In the genomic region with DNA sequence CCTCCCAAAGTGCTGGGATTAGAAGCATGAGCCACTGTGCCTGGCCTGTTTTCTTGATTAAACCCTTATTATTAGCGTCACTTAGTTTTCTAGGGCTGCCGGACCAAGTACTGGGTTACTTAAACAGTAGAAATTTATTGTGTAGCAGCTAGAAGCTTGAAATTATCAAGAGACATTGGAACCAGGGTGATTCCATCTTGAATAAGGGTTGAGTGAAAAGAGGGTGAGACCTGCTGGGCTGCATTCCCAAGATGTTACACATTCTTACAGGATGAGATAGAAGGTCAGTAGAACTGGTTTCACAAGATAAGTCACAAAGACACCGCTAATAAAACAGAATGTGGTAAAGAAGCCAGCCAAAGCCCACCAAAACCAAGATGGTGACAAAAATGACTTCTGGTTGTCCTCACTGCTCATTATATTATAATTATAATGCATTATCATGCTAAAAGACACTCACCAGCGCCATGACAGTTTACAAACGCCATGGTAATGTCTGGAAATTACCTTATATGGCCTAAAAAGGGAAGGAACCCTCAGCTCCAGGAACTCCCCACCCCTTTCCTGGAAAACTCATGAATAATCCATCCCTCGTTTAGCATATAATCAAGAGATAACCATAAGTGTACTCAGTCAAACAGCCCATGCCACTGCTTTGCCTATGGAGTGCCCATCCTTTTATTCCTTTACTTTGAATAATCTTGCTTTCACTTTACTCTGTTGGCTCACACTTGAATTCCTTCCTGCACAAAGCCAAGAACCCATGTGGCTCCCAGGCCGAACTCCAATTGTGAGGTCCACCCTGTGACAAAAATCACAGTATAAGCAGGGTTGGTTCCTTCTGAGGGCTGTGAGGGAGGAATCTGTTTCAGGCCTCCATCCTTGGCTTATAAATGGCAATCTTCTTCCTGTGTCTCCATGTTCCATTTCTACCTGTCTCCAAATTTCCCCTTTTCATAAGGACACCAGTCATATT, we compare ENCODE assay signal across 1 cellular context.
A peak's percentile ranks its signal among the peaks of the same experiment; 100 is the strongest.
TF ChIP-seq lines count a peak whose summit lies in the region.

No MANE protein-coding gene starts in this region.

TF ChIP-seq in H1, 55 proteins besides CTCF, POLR2A, EP300 and RAD21 (continued from another document):
- TF ChIP-seq RXRA (IDR thresholded peaks at IDR 0.05; ENCODE audit: insufficient read depth, low read depth, low read length), result no peak
- no peak for TF ChIP-seq GABPA (IDR thresholded peaks at IDR 0.05; ENCODE audit: borderline replicate concordance, insufficient read depth, low read length)
- TF ChIP-seq EGR1 (IDR thresholded peaks at IDR 0.05; ENCODE audit: borderline replicate concordance, low read depth, low read length), result no peak
- TF ChIP-seq CHD1 (IDR thresholded peaks at IDR 0.05; ENCODE audit: low read depth, low read length), result no peak
- no peak for TF ChIP-seq HDAC6 (IDR thresholded peaks at IDR 0.05; ENCODE audit: low read depth, low read length)
- TF ChIP-seq CTBP2 (IDR thresholded peaks at IDR 0.05; ENCODE audit: borderline replicate concordance, insufficient read depth, insufficient read length, low read length), result no peak
- TF ChIP-seq E2F6 (IDR thresholded peaks at IDR 0.05), result peak; percentile 45; the same call in 1 of the 2 replicates
- TF ChIP-seq POLR2AphosphoS5 (IDR thresholded peaks at IDR 0.05; ENCODE audit: low read depth, low read length), result no peak; the same call in 1 of the 2 replicates
- no peak for TF ChIP-seq CREB1 (IDR thresholded peaks at IDR 0.05)
- no peak for TF ChIP-seq BACH1 (IDR thresholded peaks at IDR 0.05; ENCODE audit: low read length)
- no peak for TF ChIP-seq SP4 (IDR thresholded peaks at IDR 0.05; ENCODE audit: low read length)
- no peak for TF ChIP-seq TCF12 (IDR thresholded peaks at IDR 0.05; ENCODE audit: low read depth, low read length)
- TF ChIP-seq CBX8 (IDR thresholded peaks at IDR 0.05; ENCODE audit: borderline replicate concordance, low read depth, low read length), result no peak
- peak; percentile 89 for TF ChIP-seq ASH2L (IDR thresholded peaks at IDR 0.05; ENCODE audit: low read length)
- no peak for TF ChIP-seq SUZ12 (IDR thresholded peaks at IDR 0.05; ENCODE audit: low read length)
- TF ChIP-seq BCL11A (IDR thresholded peaks at IDR 0.05; ENCODE audit: low read depth in 2 of 2, low read length in 2 of 2), result no peak
- 0 out of 2 replicates have a peak, but pooled peaks have one; percentile 50 for TF ChIP-seq YY1 (IDR thresholded peaks at IDR 0.05; ENCODE audit: low read depth, low read length)
- TF ChIP-seq CHD7 (IDR thresholded peaks at IDR 0.05; ENCODE audit: insufficient replicate concordance, low read length), result no peak
- no peak for TF ChIP-seq CBX5 (IDR thresholded peaks at IDR 0.05; ENCODE audit: low read depth, low read length)
- peak; percentile 91 for TF ChIP-seq SRF (IDR thresholded peaks at IDR 0.05; ENCODE audit: low read depth, low read length)
- no peak for TF ChIP-seq KDM4A (IDR thresholded peaks at IDR 0.05; ENCODE audit: low read depth, low read length, severe bottlenecking)
- no peak for TF ChIP-seq HDAC2 (IDR thresholded peaks at IDR 0.05; ENCODE audit: borderline replicate concordance in 1 of 2, low read depth in 2 of 2, low read length in 2 of 2)
- no peak for TF ChIP-seq PHF8 (conservative IDR thresholded peaks at IDR 0.05; ENCODE audit: low read depth, low read length)
- no peak for TF ChIP-seq TAF1 (IDR thresholded peaks at IDR 0.05; ENCODE audit: low read depth, low read length)
- peak; percentile 99 for TF ChIP-seq JUN (IDR thresholded peaks at IDR 0.05; ENCODE audit: low read depth, low read length)
- no peak for TF ChIP-seq RFX5 (IDR thresholded peaks at IDR 0.05; ENCODE audit: borderline replicate concordance, low read depth, low read length)
- no peak for TF ChIP-seq KDM5A (IDR thresholded peaks at IDR 0.05; ENCODE audit: low read length)
- peak; percentile 98 for TF ChIP-seq TEAD4 (IDR thresholded peaks at IDR 0.05; ENCODE audit: low read depth, low read length)
- TF ChIP-seq RBBP5 (IDR thresholded peaks at IDR 0.05; ENCODE audit: borderline replicate concordance, low read depth, low read length), result peak; percentile 82; the same call in 1 of the 2 replicates
- TF ChIP-seq, protein P1, sequence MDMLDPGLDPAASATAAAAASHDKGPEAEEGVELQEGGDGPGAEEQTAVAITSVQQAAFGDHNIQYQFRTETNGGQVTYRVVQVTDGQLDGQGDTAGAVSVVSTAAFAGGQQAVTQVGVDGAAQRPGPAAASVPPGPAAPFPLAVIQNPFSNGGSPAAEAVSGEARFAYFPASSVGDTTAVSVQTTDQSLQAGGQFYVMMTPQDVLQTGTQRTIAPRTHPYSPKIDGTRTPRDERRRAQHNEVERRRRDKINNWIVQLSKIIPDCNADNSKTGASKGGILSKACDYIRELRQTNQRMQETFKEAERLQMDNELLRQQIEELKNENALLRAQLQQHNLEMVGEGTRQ (IDR thresholded peaks at IDR 0.05; ENCODE audit: low read length), result no peak
- TF ChIP-seq SP2 (IDR thresholded peaks at IDR 0.05; ENCODE audit: low read length), result no peak
- peak; percentile 31; the same call in 1 of the 2 replicates for TF ChIP-seq MAX (IDR thresholded peaks at IDR 0.05)
- no peak for TF ChIP-seq ZNF274 (IDR thresholded peaks at IDR 0.05; ENCODE audit: borderline replicate concordance, extremely low read depth, low read length)
- TF ChIP-seq ATF2 (IDR thresholded peaks at IDR 0.05; ENCODE audit: low read length), result peak; percentile 90
- peak; percentile 94 for TF ChIP-seq SP1 (IDR thresholded peaks at IDR 0.05; ENCODE audit: low read depth, low read length)
- TF ChIP-seq CEBPB (IDR thresholded peaks at IDR 0.05; ENCODE audit: low read depth, low read length), result no peak
- peak; percentile 92 for TF ChIP-seq JUND (IDR thresholded peaks at IDR 0.05; ENCODE audit: low read length)
- no peak for TF ChIP-seq SIRT6 (IDR thresholded peaks at IDR 0.05; ENCODE audit: low read length)
- 0 out of 2 replicates have a peak, but pooled peaks have one; percentile 6 for TF ChIP-seq TBP (IDR thresholded peaks at IDR 0.05; ENCODE audit: low read depth, low read length)
- no peak for TF ChIP-seq POU5F1 (IDR thresholded peaks at IDR 0.05; ENCODE audit: low read depth, low read length)
- TF ChIP-seq ATF3 (IDR thresholded peaks at IDR 0.05; ENCODE audit: insufficient read depth, low read depth, low read length), result no peak
- TF ChIP-seq GTF2F1 (IDR thresholded peaks at IDR 0.05; ENCODE audit: borderline replicate concordance, low read depth, low read length), result no peak
- no peak for TF ChIP-seq MAFK (IDR thresholded peaks at IDR 0.05; ENCODE audit: low read depth, low read length)
- TF ChIP-seq NRF1 (IDR thresholded peaks at IDR 0.05; ENCODE audit: low read depth, low read length), result no peak
- 0 out of 2 replicates have a peak, but pooled peaks have one; percentile 46 for TF ChIP-seq CHD2 (IDR thresholded peaks at IDR 0.05; ENCODE audit: low read length)
- TF ChIP-seq BRCA1 (IDR thresholded peaks at IDR 0.05; ENCODE audit: low read depth, low read length), result no peak
- TF ChIP-seq NANOG (IDR thresholded peaks at IDR 0.05; ENCODE audit: insufficient read depth, low read depth, low read length, poor library complexity, severe bottlenecking), result no peak
- TF ChIP-seq KDM1A (IDR thresholded peaks at IDR 0.05; ENCODE audit: borderline replicate concordance, low read length), result no peak
- no peak for TF ChIP-seq FOSL1 (IDR thresholded peaks at IDR 0.05; ENCODE audit: insufficient read depth, low read depth, low read length)
